ENCODE assay signal across 8 cellular contexts in the genomic region with DNA sequence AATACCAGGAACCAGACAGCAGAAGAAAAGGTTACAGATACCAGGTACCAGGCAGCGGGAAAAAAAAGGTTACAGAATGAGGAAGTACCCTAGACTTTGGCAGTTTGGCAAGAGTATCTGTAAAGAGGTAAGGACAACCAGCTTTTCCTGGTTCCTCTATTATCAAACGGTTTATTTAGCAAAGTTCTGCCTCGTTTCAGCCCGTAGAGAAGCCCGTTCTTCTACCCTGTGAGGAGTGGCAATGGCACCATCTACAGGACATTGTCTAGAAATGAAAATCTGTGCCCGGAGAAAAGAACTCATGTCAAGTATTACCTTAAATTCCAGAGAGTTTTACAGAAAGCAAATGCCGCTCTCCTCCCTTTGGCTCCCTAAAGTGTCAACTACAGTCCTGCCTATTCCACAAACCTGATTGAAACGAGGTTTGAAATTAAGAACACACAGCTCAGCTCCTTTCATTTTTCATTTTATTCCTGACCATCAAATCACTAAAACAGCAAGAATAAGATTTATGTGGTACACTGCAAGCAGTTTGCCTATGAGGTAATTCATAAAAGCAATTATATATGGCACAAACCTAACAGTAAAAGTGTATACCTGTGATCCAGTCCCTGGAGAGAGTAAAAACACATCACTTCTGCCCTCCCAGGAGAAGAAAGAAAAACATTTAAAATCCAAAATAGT.
DNase-seq lines count a peak whose midpoint lies in the region; ATAC-seq and FAIRE-seq lines count a peak whose summit lies in the region.

No MANE protein-coding gene starts in this region.

- DNase-seq in M059J (ENCODE audit: low read depth) = peak; percentile 54
- no peak for DNase-seq in T-helper 17 cell
- DNase-seq in globus pallidus (ENCODE audit: low spot score) = peak; percentile 44
- DNase-seq in sciatic nerve (ENCODE audit: low spot score) = no peak
- DNase-seq in NCI-H1436 treated with DMSO at 0.1 percent for 48 hours (lab: John Stamatoyannopoulos, UW) = no peak

- H3K36me3 Mint-ChIP-seq in T-helper 17 cell (ENCODE audit: low read depth) = peaks cover 4% of the 10 kb centered on the region

- FAIRE-seq in G401.6 (lab: Jason Lieb, UNC) = peak; percentile 51

- peak overlapping the region; percentile 54 for H3K27ac Mint-ChIP-seq in T-helper 17 cell

- ATAC-seq in T-helper 17 cell (peak; percentile 72), sciatic nerve (peak; percentile 41), HG02763 (IDR thresholded peaks at IDR 0.05; ENCODE audit: unreplicated experiment) (no peak), GM21360 (IDR thresholded peaks at IDR 0.05; ENCODE audit: unreplicated experiment) (no peak)

- H3K27me3 Mint-ChIP-seq in T-helper 17 cell = peaks cover 27% of the 10 kb centered on the region

- H3K4me1 Mint-ChIP-seq in T-helper 17 cell = peaks cover 8% of the 10 kb centered on the region

- intact Hi-C loops in sciatic nerve (cut with DNase I) = no loop called here

- H3K4me3 Mint-ChIP-seq in T-helper 17 cell = peak overlapping the region; percentile 66

- H3K9me3 ChIP-seq in T-helper 17 cell (ENCODE audit: control insufficient read depth, low read length, poor library complexity, severe bottlenecking) = no peaks in the 10 kb centered on the region

Comparison
In these comparisons a context has a peak if more than half of its experiments do, and no peak if none do; other contexts are left out.
1. DNase-seq: peak in M059J (single experiment) and globus pallidus (single experiment); none in T-helper 17 cell (0 of 3), sciatic nerve (single experiment) and NCI-H1436 treated with DMSO at 0.1 percent for 48 hours (single experiment).
2. ATAC-seq: peak in T-helper 17 cell (single experiment) and sciatic nerve (single experiment); none in HG02763 (single experiment) and GM21360 (single experiment).